In the genomic region with DNA sequence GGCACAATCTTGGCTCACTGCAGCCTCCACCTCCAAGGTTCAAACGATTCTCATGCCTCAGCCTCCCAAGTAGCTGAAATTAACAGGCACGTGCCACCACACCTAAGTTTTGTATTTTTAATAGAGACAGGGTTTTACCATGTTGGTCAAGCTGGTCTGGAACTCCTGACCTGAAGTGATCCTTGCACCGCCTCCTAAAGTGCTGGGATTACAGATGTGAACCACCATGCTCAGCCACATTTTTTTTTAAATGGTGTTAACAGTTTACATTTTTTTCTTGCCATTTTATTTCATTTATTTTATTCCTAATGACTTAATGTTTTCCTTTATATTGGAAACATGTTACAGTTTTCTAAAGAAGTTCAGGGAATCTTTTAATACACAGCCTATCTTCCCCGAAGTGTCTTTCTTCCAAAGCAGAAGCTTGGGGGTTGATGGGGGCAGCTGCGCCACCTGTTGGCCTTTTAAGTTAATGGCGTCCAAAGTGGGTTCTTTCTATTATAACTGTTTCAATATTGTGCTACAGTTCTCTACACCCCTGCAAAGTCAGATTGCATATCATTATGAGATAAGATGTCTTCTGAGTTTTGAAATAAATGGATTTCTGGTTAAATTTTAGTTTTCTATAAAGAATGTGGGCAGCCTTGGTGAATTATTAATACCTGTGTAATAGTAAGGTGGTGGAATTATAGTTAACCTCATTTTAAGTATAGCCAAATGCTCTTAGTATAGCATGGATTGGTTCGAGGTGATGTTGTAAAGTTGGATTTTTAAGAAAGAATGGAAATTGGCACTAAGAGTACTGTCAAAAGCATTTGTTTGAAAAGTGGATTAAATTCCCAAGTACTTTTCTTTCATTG, we compare ENCODE assay signal across 8 cellular contexts. TPM values are rescaled to one million over a fixed set of nuclear protein-coding genes. Genes with fewer than 3 reads are reported as not detected.
DNase-seq lines count a peak whose midpoint lies in the region; ATAC-seq and TF ChIP-seq lines count a peak whose summit lies in the region.

No MANE protein-coding gene starts in this region.

- TF ChIP-seq CTCF in AG09309 (IDR thresholded peaks at IDR 0.05; ENCODE audit: control insufficient read depth, insufficient read depth, low read depth, low read length, missing control alignments): peak; percentile 84

- H3K4me3 ChIP-seq in AG09309 (ENCODE audit: control insufficient read depth, low read depth, low read length): no peak overlapping the region

- no peak for DNase-seq in AG09309 (ENCODE audit: low read depth)
- DNase-seq in NCI-H526 (lab: John Stamatoyannopoulos, UW): peak; percentile 25 to 72
- DNase-seq in activated CD4-positive, alpha-beta T cell treated with anti-CD3 and anti-CD28 coated beads, Interleukin-2, amount 50 U/mL, for 1 hour: peak; percentile 47
- DNase-seq in effector CD4-positive, alpha-beta T cell: peak; percentile 36
- peak; percentile 71 to 73 for DNase-seq in lung microvascular endothelial cell (ENCODE audit: low read depth in 2 of 2)
- DNase-seq in stimulated activated CD8-positive, alpha-beta memory T cell treated with anti-CD3 and anti-CD28 coated beads, Interleukin-4, amount 100 ng/mL, for 4 hours (ENCODE audit: low read depth in 2 of 2, low spot score in 1 of 2): peak; percentile 13

- ATAC-seq in GM21619 (IDR thresholded peaks at IDR 0.05; ENCODE audit: unreplicated experiment): peak; percentile 52
- ATAC-seq in HG02970 (IDR thresholded peaks at IDR 0.05; ENCODE audit: low FRiP score, unreplicated experiment): no peak

RNA-seq across cellular contexts. Expression of a gene that starts 42.0 kb away (rescaled TPM):
- total RNA-seq in lung microvascular endothelial cell: 135 and 160 TPM in 2 replicates
